ENCODE assay signal across 8 cellular contexts in genomic region chr15:89575146-89575655, GRCh38. TPM values are rescaled to one million over a fixed set of nuclear protein-coding genes. Genes with fewer than 3 reads are reported as not detected.
DNase-seq lines count a peak whose midpoint lies in the region; ATAC-seq and TF ChIP-seq lines count a peak whose summit lies in the region.

TICRR (plus strand) TSS chr15:89575469; CDS start chr15:89575587, 118 bp downstream.

- BruUV-seq in IMR-90 (replicated peaks; lab: Mats Ljungman, UMichigan) (no TSS peak), OCI-LY7 (replicated peaks; lab: Mats Ljungman, UMichigan) (no TSS peak)

- no peak within 1 kb of the TSS for H2BK20ac ChIP-seq in IMR-90 (ENCODE audit: low read depth, low read length)

- H2AFZ ChIP-seq in IMR-90 (replicated peaks; ENCODE audit: low read length, poor library complexity) (peak within 1 kb of the TSS; percentile 91), OCI-LY7 (ENCODE audit: low read length) (peak within 1 kb of the TSS; percentile 59; the same call in 1 of the 2 replicates)

- H3K36me3 ChIP-seq in IMR-90 (ENCODE audit: control insufficient read depth, insufficient read depth, low read length) = no peaks in the 10 kb centered on the region
- peaks cover 26% of the 10 kb centered on the region for H3K36me3 ChIP-seq in OCI-LY7 (ENCODE audit: insufficient read depth, low read length)
- no peaks in the 10 kb centered on the region for H3K36me3 ChIP-seq in mucosa of descending colon (ENCODE audit: low read depth)

- H3K4me2 ChIP-seq in IMR-90 (ENCODE audit: low read depth, low read length) = peak within 1 kb of the TSS; percentile 97
- H3K4me2 ChIP-seq in OCI-LY7 (ENCODE audit: low read length) = peak within 1 kb of the TSS; percentile 78

- no peak for TF ChIP-seq CTCF in IMR-90 (conservative IDR thresholded peaks at IDR 0.05; ENCODE audit: low read depth, low read length)
- no peak for TF ChIP-seq CTCF in OCI-LY7 (conservative IDR thresholded peaks at IDR 0.05; ENCODE audit: low read length)
- no peak for TF ChIP-seq CTCF in mucosa of descending colon (IDR thresholded peaks at IDR 0.05)

- peak within 1 kb of the TSS; percentile 54; the same call in 1 of the 2 replicates for H3K14ac ChIP-seq in IMR-90 (replicated peaks; ENCODE audit: low read depth, low read length)

- H3K79me1 ChIP-seq in IMR-90 (ENCODE audit: low read depth in 1 of 2, low read length in 2 of 2) = peaks cover 19 to 36% of the 10 kb centered on the region in 2 experiments

- peak within 1 kb of the TSS; percentile 38 for H3K56ac ChIP-seq in IMR-90 (ENCODE audit: extremely low read depth, insufficient read depth, low read length)

- TF ChIP-seq RAD21 in IMR-90 (IDR thresholded peaks at IDR 0.05; ENCODE audit: low read length) = no peak

- H2BK15ac ChIP-seq in IMR-90 (ENCODE audit: low read depth, low read length) = no peak within 1 kb of the TSS

- peak within 1 kb of the TSS; percentile 70 for H3K23ac ChIP-seq in IMR-90 (ENCODE audit: low read depth, low read length)

- H4K8ac ChIP-seq in IMR-90 (ENCODE audit: low read depth in 2 of 2, low read length in 2 of 2) = peak within 1 kb of the TSS; percentile 12 to 71; a peak in 2 of 4 replicates

- peaks cover 3% of the 10 kb centered on the region; the same call in 1 of the 2 replicates for H4K20me1 ChIP-seq in IMR-90 (ENCODE audit: insufficient read depth, low read length)
- H4K20me1 ChIP-seq in OCI-LY7 (ENCODE audit: insufficient read depth, low read length) = peaks cover 20% of the 10 kb centered on the region; the same call in 1 of the 2 replicates

- in situ Hi-C loops in IMR-90 (cut with MboI; ENCODE audit: low sequenced_read_pairs) = no loop called here

- peak; percentile 100 for DNase-seq in DMS114 treated with DMSO at 0.1 percent for 48 hours (lab: John Stamatoyannopoulos, UW; ENCODE audit: unreplicated experiment)
- peak; percentile 100 for DNase-seq in IMR-90
- peak; percentile 99 for DNase-seq in OCI-LY7 (ENCODE audit: low spot score)
- peak; percentile 89 for DNase-seq in activated CD8-positive, alpha-beta memory T cell treated with anti-CD3 and anti-CD28 coated beads, Interleukin-2, amount 50 U/mL, for 48 hours
- DNase-seq in epithelial cell of prostate (ENCODE audit: low read depth, low spot score) = peak; percentile 98
- DNase-seq in mucosa of descending colon = peak; percentile 94 to 98 (median 95)
- DNase-seq in stimulated activated CD8-positive, alpha-beta memory T cell treated with anti-CD3 and anti-CD28 coated beads, Interleukin-4, amount 100 ng/mL, for 1 hour (ENCODE audit: low read depth in 2 of 2, low spot score in 1 of 2) = peak; percentile 69 to 87

- H3K9me2 ChIP-seq in OCI-LY7 (ENCODE audit: insufficient read depth, low read length) = no peaks in the 10 kb centered on the region

- POLR2A ChIA-PET in IMR-90 (lab: Charles Lee; ENCODE audit: unreplicated experiment) = interaction anchor here (0.6 kb wide), 2 partner anchors 510 to 728 kb away, joined by 3 to 6 read pairs; no protein-coding TSS in a partner anchor
- POLR2A ChIA-PET in OCI-LY7 (lab: Charles Lee) = interaction anchor here (0.6 to 1.4 kb wide), 12 partner anchors 9 to 1936 kb away, joined by 3 to 6 read pairs (median 4); partner anchors contain the start of gene TTLL13

- peaks cover 6% of the 10 kb centered on the region for H3K27me3 ChIP-seq in IMR-90 (ENCODE audit: control insufficient read depth, insufficient read depth, low read length)

- CTCF ChIA-PET in IMR-90 (lab: Yijun Ruan, JAX) = interaction anchor here (0.6 kb wide), 1 partner anchor 18 kb away, joined by 3 read pairs; no protein-coding TSS in a partner anchor
- CTCF ChIA-PET in OCI-LY7 (lab: Charles Lee; ENCODE audit: unreplicated experiment) = interaction anchor here (0.8 kb wide), 1 partner anchor 16 kb away, joined by 3 read pairs; no protein-coding TSS in a partner anchor

- H3K9me3 ChIP-seq in IMR-90 (ENCODE audit: control insufficient read depth, insufficient read depth, low read length) = no peaks in the 10 kb centered on the region
- no peaks in the 10 kb centered on the region; the same call in 1 of the 2 replicates for H3K9me3 ChIP-seq in OCI-LY7 (ENCODE audit: low read length)
- H3K9me3 ChIP-seq in mucosa of descending colon = no peaks in the 10 kb centered on the region

- H2AK9ac ChIP-seq in IMR-90 (replicated peaks; ENCODE audit: low read depth, low read length, poor library complexity) = peak within 1 kb of the TSS; percentile 92

- no peak within 1 kb of the TSS for H4K5ac ChIP-seq in IMR-90 (ENCODE audit: low read depth, low read length)

- H3K27ac ChIP-seq in IMR-90 (ENCODE audit: insufficient read depth, low read length) = peak within 1 kb of the TSS; percentile 67
- peak within 1 kb of the TSS; percentile 60 for H3K27ac ChIP-seq in OCI-LY7 (ENCODE audit: low read depth, low read length, poor library complexity, severe bottlenecking)
- peak within 1 kb of the TSS; percentile 29 for H3K27ac ChIP-seq in epithelial cell of prostate

- peaks cover 49% of the 10 kb centered on the region for H3K79me2 ChIP-seq in OCI-LY7 (ENCODE audit: insufficient read depth, low read depth, low read length)

- no peak within 1 kb of the TSS for H2BK120ac ChIP-seq in IMR-90 (ENCODE audit: low read depth, low read length)

- H3K4me3 ChIP-seq in IMR-90 (ENCODE audit: insufficient read depth, low read depth, low read length) = peak within 1 kb of the TSS; percentile 50
- peak within 1 kb of the TSS; percentile 98 for H3K4me3 ChIP-seq in OCI-LY7 (ENCODE audit: low read depth, low read length, poor library complexity, severe bottlenecking)
- peak within 1 kb of the TSS; percentile 35 for H3K4me3 ChIP-seq in mucosa of descending colon

- intact Hi-C loops in IMR-90 (cut with micrococcal nuclease) = no loop called here
- intact Hi-C loops in OCI-LY7 (cut with micrococcal nuclease; ENCODE audit: unreplicated experiment) = no loop called here
- intact Hi-C loops in mucosa of descending colon (cut with DNase I, micrococcal nuclease) = no loop called here

- TF ChIP-seq POLR2A in IMR-90 (IDR thresholded peaks at IDR 0.05; ENCODE audit: low read depth, low read length) = no peak; the same call in 1 of the 2 replicates

- peak within 1 kb of the TSS; percentile 93 for H3K9ac ChIP-seq in IMR-90 (ENCODE audit: low read depth, low read length)

- 1% methylated on average over 17 of the region's 37 CpGs; no CpG with 5 or more reads in 1 of the 2 experiments for WGBS in IMR-90 (ENCODE audit: extremely low coverage in 2 of 2, insufficient read length in 1 of 2), 2 experiments

- H3K4ac ChIP-seq in IMR-90 (ENCODE audit: low read depth, low read length) = no peak within 1 kb of the TSS; the same call in 1 of the 2 replicates

- ATAC-seq in GM21529 (IDR thresholded peaks at IDR 0.05; ENCODE audit: unreplicated experiment) (peak; percentile 94), IMR-90 (ENCODE audit: low read depth) (peak; percentile 97), mucosa of descending colon (peak; percentile 99)

- no peak within 1 kb of the TSS for H3K18ac ChIP-seq in IMR-90 (ENCODE audit: low read depth, low read length)

- no peaks in the 10 kb centered on the region for H3K9me1 ChIP-seq in IMR-90 (ENCODE audit: insufficient read depth, low read length)

- dilution Hi-C loops in IMR-90 (cut with HindIII; ENCODE audit: low sequenced_read_pairs, unreplicated experiment) = no loop called here

- H2BK5ac ChIP-seq in IMR-90 (ENCODE audit: low read depth, low read length, poor library complexity, severe bottlenecking) = no peak within 1 kb of the TSS

- peaks cover 3% of the 10 kb centered on the region; the same call in 1 of the 2 replicates for H3K4me1 ChIP-seq in IMR-90 (ENCODE audit: control insufficient read depth, insufficient read depth, low read length)
- peaks cover 22% of the 10 kb centered on the region for H3K4me1 ChIP-seq in OCI-LY7 (ENCODE audit: insufficient read depth, low read length, poor library complexity, severe bottlenecking)
- peaks cover 5% of the 10 kb centered on the region for H3K4me1 ChIP-seq in mucosa of descending colon (ENCODE audit: low read depth)

- peak within 1 kb of the TSS; percentile 44; the same call in 1 of the 2 replicates for H2AK5ac ChIP-seq in IMR-90 (ENCODE audit: low read depth, low read length)

- H4K91ac ChIP-seq in IMR-90 (ENCODE audit: insufficient read depth, low read depth, low read length) = no peak within 1 kb of the TSS

TF ChIP-seq in IMR-90, 13 proteins besides CTCF, POLR2A, EP300 and RAD21:
- TF ChIP-seq FOS (IDR thresholded peaks at IDR 0.05; ENCODE audit: low read depth, low read length) (peak; percentile 69; the same call in 1 of the 2 replicates), CHD1 (IDR thresholded peaks at IDR 0.05; ENCODE audit: low read depth, low read length) (no peak), MAZ (IDR thresholded peaks at IDR 0.05; ENCODE audit: borderline replicate concordance, low read depth, low read length) (no peak), RFX5 (IDR thresholded peaks at IDR 0.05; ENCODE audit: low read depth, low read length) (peak; percentile 65), MXI1 (IDR thresholded peaks at IDR 0.05; ENCODE audit: borderline replicate concordance, low read depth, low read length) (peak; percentile 58), BHLHE40 (IDR thresholded peaks at IDR 0.05; ENCODE audit: low read depth, low read length) (no peak), CEBPB (IDR thresholded peaks at IDR 0.05; ENCODE audit: low read depth, low read length) (peak; percentile 62)

RNA-seq across cellular contexts. Expression of gene TICRR, which starts in this region (rescaled TPM):
- total RNA-seq in IMR-90 (2012; rRNA removed) = 3.0 and 3.3 TPM in 2 replicates
- polyA plus RNA-seq in IMR-90 (2012; rRNA removed) = 4.0 and 4.2 TPM in 2 replicates
- polyA plus RNA-seq in IMR-90 (2012; cell fraction: cytosol; rRNA removed) = 1.3 and 1.5 TPM in 2 replicates
- polyA plus RNA-seq in IMR-90 (2012; cell fraction: nucleus; rRNA removed; ENCODE audit: low replicate concordance) = 7.8 and 9.4 TPM in 2 replicates
- total RNA-seq in OCI-LY7 (2014; rRNA removed; shearing (Covaris generic)) = 25.9 and 26.2 TPM in 2 replicates
- 42.6 and 44.4 TPM in 2 replicates for total RNA-seq in OCI-LY7 (2022)
- total RNA-seq in mucosa of descending colon = 1 to 10 TPM; 1.0 to 4.4 (median 1.6) TPM

Comparison
In these comparisons a context has a peak if more than half of its experiments do, and no peak if none do; other contexts are left out.
1. Peak in every context shown above with its lines: DNase-seq, ATAC-seq, H3K4me3 ChIP-seq and H3K27ac ChIP-seq.
2. H3K4me3 ChIP-seq: peak in every context shown above with its lines; median percentile 98 in OCI-LY7; 50 in IMR-90; 35 in mucosa of descending colon.